Comparison of ENCODE assay signal across 8 cellular contexts in genomic region chr10:80662429-80663211, GRCh38.
A peak's percentile ranks its signal among the peaks of the same experiment; 100 is the strongest.
DNase-seq lines count a peak whose midpoint lies in the region; ATAC-seq, FAIRE-seq and TF ChIP-seq lines count a peak whose summit lies in the region.

No MANE protein-coding gene starts in this region.

- DNase-seq in D721Med (ENCODE audit: insufficient read length, low spot score): peak; percentile 71
- peak; percentile 69 for DNase-seq in RPMI7951 (ENCODE audit: low read depth)
- DNase-seq in activated gamma-delta T cell treated with anti-CD3 and anti-CD28 coated beads, Interleukin-2, amount 50 U/mL, for 16 hours (ENCODE audit: low read depth): peak; percentile 49
- peak; percentile 41 to 75 for DNase-seq in frontal cortex (ENCODE audit: low spot score in 2 of 2)
- DNase-seq in non-pigmented ciliary epithelial cell (ENCODE audit: low read depth): peak; percentile 44
- DNase-seq in stromal cell of bone marrow (ENCODE audit: low read depth): peak; percentile 62

- H3K4me3 ChIP-seq in HUES64 (ENCODE audit: low read length): peak overlapping the region; percentile 49

- TF ChIP-seq CTCF in D721Med (IDR thresholded peaks at IDR 0.05; ENCODE audit: insufficient read depth, missing control alignments): peak; percentile 94

- H3K9me3 ChIP-seq in HUES64 (ENCODE audit: insufficient read depth, low read depth, low read length): no peaks in the 10 kb centered on the region

- FAIRE-seq in D721Med (lab: Jason Lieb, UNC): no peak
- FAIRE-seq in frontal cortex (lab: Jason Lieb, UNC): no peak

- H3K36me3 ChIP-seq in HUES64 (ENCODE audit: insufficient read depth, low read length): no peaks in the 10 kb centered on the region

- H3K4me1 ChIP-seq in HUES64 (ENCODE audit: insufficient read depth, low read length): peaks cover 14% of the 10 kb centered on the region

- peak overlapping the region; percentile 58; the same call in 1 of the 2 replicates for H3K27ac ChIP-seq in HUES64 (ENCODE audit: low read depth, low read length)

- 11% methylated on average over 19 of the region's 19 CpGs for WGBS in HUES64

- H3K9ac ChIP-seq in HUES64 (ENCODE audit: low read depth, low read length): peak overlapping the region; percentile 54; the same call in 1 of the 2 replicates

- no peaks in the 10 kb centered on the region for H3K27me3 ChIP-seq in HUES64 (ENCODE audit: insufficient read depth, low read length)

- ATAC-seq in GM21390 (IDR thresholded peaks at IDR 0.05; ENCODE audit: unreplicated experiment): peak; percentile 78

Comparison
In these comparisons a context has a peak if more than half of its experiments do, and no peak if none do; other contexts are left out.
1. Peak in every context shown above with its lines: DNase-seq, ATAC-seq, H3K4me3 ChIP-seq and H3K27ac ChIP-seq.